11 cellular contexts compared by ENCODE assay signal in genomic region chr13:105918842-105919741, GRCh38.
DNase-seq lines count a peak whose midpoint lies in the region; ATAC-seq and TF ChIP-seq lines count a peak whose summit lies in the region.
"Had no signal": no experiment of that assay in that cellular context is flagged by ENCODE, and none has a peak within 500 bp of the region (broad histone marks: within the 10 kb centered on the region; RNA-seq: fewer than 3 reads in every experiment).

No MANE protein-coding gene starts in this region.

- H3K9ac ChIP-seq in IMR-90 (ENCODE audit: low read depth, low read length): no peak overlapping the region

- H3K9me1 ChIP-seq in IMR-90 (ENCODE audit: insufficient read depth, low read length): peaks cover 5% of the 10 kb centered on the region; the same call in 1 of the 2 replicates

- peak overlapping the region; percentile 34; the same call in 1 of the 2 replicates for H3K4me2 ChIP-seq in IMR-90 (ENCODE audit: low read depth, low read length)

- TF ChIP-seq CTCF in IMR-90 (conservative IDR thresholded peaks at IDR 0.05; ENCODE audit: low read depth, low read length) (no peak), astrocyte of the cerebellum (IDR thresholded peaks at IDR 0.05; ENCODE audit: low read depth, low read length, missing control alignments) (no peak), kidney epithelial cell (IDR thresholded peaks at IDR 0.05; ENCODE audit: insufficient read depth, low read length, poor library complexity, severe bottlenecking) (no peak)

- H3K4me1 Mint-ChIP-seq in stimulated activated effector memory CD8-positive, alpha-beta T cell treated with anti-CD3 and anti-CD28 coated beads, Interleukin-12 subunit alpha, Interleukin-12 subunit beta, amount 100 ng/mL, for 72 hours: no peaks in the 10 kb centered on the region

- H3K27me3 ChIP-seq in IMR-90 (ENCODE audit: control insufficient read depth, insufficient read depth, low read length) (no peaks in the 10 kb centered on the region), kidney epithelial cell (ENCODE audit: control insufficient read depth, insufficient read depth, low read length) (no peaks in the 10 kb centered on the region)

- H2AK9ac ChIP-seq in IMR-90 (replicated peaks; ENCODE audit: low read depth, low read length, poor library complexity): peak overlapping the region; percentile 39

- H3K4me3 ChIP-seq in IMR-90 (ENCODE audit: insufficient read depth, low read depth, low read length) (no peak overlapping the region), astrocyte of the cerebellum (ENCODE audit: low read depth, low read length) (no peak overlapping the region), kidney epithelial cell (ENCODE audit: low read depth, low read length) (no peak overlapping the region)

- no peak for TF ChIP-seq RAD21 in IMR-90 (IDR thresholded peaks at IDR 0.05; ENCODE audit: low read length)

- H4K8ac ChIP-seq in IMR-90 (ENCODE audit: low read depth in 2 of 2, low read length in 2 of 2): peak overlapping the region; percentile 55 to 78; a peak in 3 of 4 replicates

- peak; percentile 78 for ATAC-seq in IMR-90 (ENCODE audit: low read depth)
- ATAC-seq in stimulated activated effector memory CD8-positive, alpha-beta T cell treated with anti-CD3 and anti-CD28 coated beads, Interleukin-12 subunit alpha, Interleukin-12 subunit beta, amount 100 ng/mL, for 72 hours: no peak
- ATAC-seq: activated T-cell treated with anti-CD3 and anti-CD28 coated beads, Interleukin-2, amount 50 U/mL, for 72 hours had no signal

- H2BK5ac ChIP-seq in IMR-90 (ENCODE audit: low read depth, low read length, poor library complexity, severe bottlenecking): peak overlapping the region; percentile 3

- peak overlapping the region; percentile 79; the same call in 1 of the 2 replicates for H4K91ac ChIP-seq in IMR-90 (ENCODE audit: insufficient read depth, low read depth, low read length)

- H3K23ac ChIP-seq in IMR-90 (ENCODE audit: low read depth, low read length): peak overlapping the region; percentile 80

- no peaks in the 10 kb centered on the region for H3K36me3 Mint-ChIP-seq in stimulated activated effector memory CD8-positive, alpha-beta T cell treated with anti-CD3 and anti-CD28 coated beads, Interleukin-12 subunit alpha, Interleukin-12 subunit beta, amount 100 ng/mL, for 72 hours

- intact Hi-C loops in IMR-90 (cut with micrococcal nuclease): loop anchor here (1.0 kb wide), 1 partner anchor 237 kb away; no protein-coding TSS in a partner anchor

- POLR2A ChIA-PET in IMR-90 (lab: Charles Lee; ENCODE audit: unreplicated experiment): no interaction called here

- H3K36me3 ChIP-seq in IMR-90 (ENCODE audit: control insufficient read depth, insufficient read depth, low read length) (no peaks in the 10 kb centered on the region), kidney epithelial cell (ENCODE audit: control insufficient read depth, insufficient read depth, low read length) (no peaks in the 10 kb centered on the region)

- no peaks in the 10 kb centered on the region for H3K9me3 ChIP-seq in IMR-90 (ENCODE audit: control insufficient read depth, insufficient read depth, low read length)

- peak overlapping the region; percentile 88 for H3K4ac ChIP-seq in IMR-90 (ENCODE audit: low read depth, low read length)

- no peak overlapping the region for H3K56ac ChIP-seq in IMR-90 (ENCODE audit: extremely low read depth, insufficient read depth, low read length)

- H3K14ac ChIP-seq in IMR-90 (replicated peaks; ENCODE audit: low read depth, low read length): peak overlapping the region; percentile 5; the same call in 1 of the 2 replicates

- peak overlapping the region; percentile 34; the same call in 1 of the 2 replicates for H3K27ac ChIP-seq in IMR-90 (ENCODE audit: insufficient read depth, low read length)

- peak overlapping the region; percentile 93; the same call in 1 of the 2 replicates for H2AK5ac ChIP-seq in IMR-90 (ENCODE audit: low read depth, low read length)

- in situ Hi-C loops in IMR-90 (cut with MboI; ENCODE audit: low sequenced_read_pairs) (no loop called here), astrocyte of the cerebellum (cut with HindIII; ENCODE audit: low sequenced_read_pairs) (no loop called here)

- peaks cover 13% of the 10 kb centered on the region for H3K9me3 Mint-ChIP-seq in stimulated activated effector memory CD8-positive, alpha-beta T cell treated with anti-CD3 and anti-CD28 coated beads, Interleukin-12 subunit alpha, Interleukin-12 subunit beta, amount 100 ng/mL, for 72 hours

- 61% methylated on average over 5 of the region's 16 CpGs; no CpG with 5 or more reads in 1 of the 2 experiments for WGBS in IMR-90 (ENCODE audit: extremely low coverage in 2 of 2, insufficient read length in 1 of 2), 2 experiments

- no peak overlapping the region for H3K27ac Mint-ChIP-seq in stimulated activated effector memory CD8-positive, alpha-beta T cell treated with anti-CD3 and anti-CD28 coated beads, Interleukin-12 subunit alpha, Interleukin-12 subunit beta, amount 100 ng/mL, for 72 hours
- H3K27ac Mint-ChIP-seq: activated T-cell treated with anti-CD3 and anti-CD28 coated beads, Interleukin-2, amount 50 U/mL, for 72 hours had no signal

- peak overlapping the region; percentile 91 for H2BK120ac ChIP-seq in IMR-90 (ENCODE audit: low read depth, low read length)

- dilution Hi-C loops in IMR-90 (cut with HindIII; ENCODE audit: low sequenced_read_pairs, unreplicated experiment): no loop called here

- DNase-seq in AG08395 (ENCODE audit: low spot score) (peak; percentile 11), IMR-90 (peak; percentile 82), astrocyte of the cerebellum (ENCODE audit: low read depth) (peak; percentile 6), kidney epithelial cell (ENCODE audit: low read depth) (peak; percentile 61), NCI-H2107 treated with DMSO at 0.1 percent for 48 hours (lab: John Stamatoyannopoulos, UW; ENCODE audit: unreplicated experiment) (no peak), NCI-H2196 treated with DMSO at 0.1 percent for 48 hours (lab: John Stamatoyannopoulos, UW; ENCODE audit: unreplicated experiment) (no peak), NCI-H526 treated with DMSO at 0.1 percent for 48 hours (lab: John Stamatoyannopoulos, UW) (no peak)
- no peak for DNase-seq in stimulated activated effector memory CD8-positive, alpha-beta T cell treated with anti-CD3 and anti-CD28 coated beads, Interleukin-12 subunit alpha, Interleukin-12 subunit beta, amount 100 ng/mL, for 72 hours (ENCODE audit: low spot score in 2 of 2)
- DNase-seq: activated T-cell treated with anti-CD3 and anti-CD28 coated beads, Interleukin-2, amount 50 U/mL, for 72 hours; DMS79 treated with DMSO at 0.1 percent for 48 hours; NCI-H524 had no signal

- peak overlapping the region; percentile 58 for H2AFZ ChIP-seq in IMR-90 (replicated peaks; ENCODE audit: low read length, poor library complexity)

- H3K79me1 ChIP-seq in IMR-90 (ENCODE audit: low read depth in 1 of 2, low read length in 2 of 2): no peaks in the 10 kb centered on the region

- no TSS peak for BruUV-seq in IMR-90 (replicated peaks; lab: Mats Ljungman, UMichigan)

- CTCF ChIA-PET in IMR-90 (lab: Yijun Ruan, JAX): no interaction called here

- H4K20me1 ChIP-seq in IMR-90 (ENCODE audit: insufficient read depth, low read length): no peaks in the 10 kb centered on the region

- H2BK15ac ChIP-seq in IMR-90 (ENCODE audit: low read depth, low read length): peak overlapping the region; percentile 77; the same call in 1 of the 3 replicates

- no peak overlapping the region for H3K18ac ChIP-seq in IMR-90 (ENCODE audit: low read depth, low read length)

- H4K5ac ChIP-seq in IMR-90 (ENCODE audit: low read depth, low read length): no peak overlapping the region

- H3K4me1 ChIP-seq in IMR-90 (ENCODE audit: control insufficient read depth, insufficient read depth, low read length): peaks cover 3% of the 10 kb centered on the region; the same call in 1 of the 2 replicates

- TF ChIP-seq POLR2A in IMR-90 (IDR thresholded peaks at IDR 0.05; ENCODE audit: low read depth, low read length): no peak

- H2BK20ac ChIP-seq in IMR-90 (ENCODE audit: low read depth, low read length): peak overlapping the region; percentile 60

- H3K4me3 Mint-ChIP-seq in stimulated activated effector memory CD8-positive, alpha-beta T cell treated with anti-CD3 and anti-CD28 coated beads, Interleukin-12 subunit alpha, Interleukin-12 subunit beta, amount 100 ng/mL, for 72 hours: no peak overlapping the region
- H3K4me3 Mint-ChIP-seq: activated T-cell treated with anti-CD3 and anti-CD28 coated beads, Interleukin-2, amount 50 U/mL, for 72 hours had no signal

TF ChIP-seq in IMR-90, 13 proteins besides CTCF, POLR2A, EP300 and RAD21:
- TF ChIP-seq MXI1 (IDR thresholded peaks at IDR 0.05; ENCODE audit: borderline replicate concordance, low read depth, low read length): no peak
- TF ChIP-seq BHLHE40 (IDR thresholded peaks at IDR 0.05; ENCODE audit: low read depth, low read length): no peak
- TF ChIP-seq CHD1 (IDR thresholded peaks at IDR 0.05; ENCODE audit: low read depth, low read length): no peak
- TF ChIP-seq FOS (IDR thresholded peaks at IDR 0.05; ENCODE audit: low read depth, low read length): peak; percentile 81
- TF ChIP-seq USF2 (IDR thresholded peaks at IDR 0.05; ENCODE audit: low read depth, low read length): no peak
- no peak for TF ChIP-seq MAZ (IDR thresholded peaks at IDR 0.05; ENCODE audit: borderline replicate concordance, low read depth, low read length)
- TF ChIP-seq NFE2L2 (IDR thresholded peaks at IDR 0.05; ENCODE audit: low read depth, low read length): no peak
- TF ChIP-seq MAFK (IDR thresholded peaks at IDR 0.05; ENCODE audit: low read depth, low read length): peak; percentile 82

Comparison
In these comparisons a context has a peak if more than half of its experiments do, and no peak if none do; other contexts are left out.
1. DNase-seq: peak in AG08395 (single experiment), IMR-90 (single experiment), astrocyte of the cerebellum (single experiment) and kidney epithelial cell (single experiment); none in stimulated activated effector memory CD8-positive, alpha-beta T cell treated with anti-CD3 and anti-CD28 coated beads, Interleukin-12 subunit alpha, Interleukin-12 subunit beta, amount 100 ng/mL, for 72 hours (0 of 2), NCI-H2107 treated with DMSO at 0.1 percent for 48 hours (single experiment), NCI-H2196 treated with DMSO at 0.1 percent for 48 hours (single experiment) and NCI-H526 treated with DMSO at 0.1 percent for 48 hours (single experiment).